ENCODE assay signal across 8 cellular contexts in genomic region chr12:112826011-112826410, GRCh38. TPM values are rescaled to one million over a fixed set of nuclear protein-coding genes. Genes with fewer than 3 reads are reported as not detected.
"Had no signal": no experiment of that assay in that cellular context is flagged by ENCODE, and none has a peak within 500 bp of the region (broad histone marks: within the 10 kb centered on the region; RNA-seq: fewer than 3 reads in every experiment).

No MANE protein-coding gene starts in this region.

- H3K4me3 ChIP-seq: GM23248, HAP-1, K562 had no signal

- H3K9me3 ChIP-seq: HAP-1 had no signal

- H3K4me1 ChIP-seq: HAP-1 had no signal

- H3K9ac ChIP-seq: GM23248 had no signal

- H2AFZ ChIP-seq: GM23248 had no signal

- H3K27ac ChIP-seq: GM23248 had no signal

- H3K36me3 ChIP-seq: HAP-1 had no signal

- DNase-seq: GM23248, GOT3, H7, IMR-90 had no signal

RNA-seq across cellular contexts. Expression of gene RPH3A, which starts 34.5 kb away (rescaled TPM):
- total RNA-seq: GM23248, H4, H7, HT-29, IMR-90, K562 had no signal
- polyA plus RNA-seq: GM23248, IMR-90 had no signal
